Comparison of ENCODE assay signal across 1 cellular context in the genomic region with DNA sequence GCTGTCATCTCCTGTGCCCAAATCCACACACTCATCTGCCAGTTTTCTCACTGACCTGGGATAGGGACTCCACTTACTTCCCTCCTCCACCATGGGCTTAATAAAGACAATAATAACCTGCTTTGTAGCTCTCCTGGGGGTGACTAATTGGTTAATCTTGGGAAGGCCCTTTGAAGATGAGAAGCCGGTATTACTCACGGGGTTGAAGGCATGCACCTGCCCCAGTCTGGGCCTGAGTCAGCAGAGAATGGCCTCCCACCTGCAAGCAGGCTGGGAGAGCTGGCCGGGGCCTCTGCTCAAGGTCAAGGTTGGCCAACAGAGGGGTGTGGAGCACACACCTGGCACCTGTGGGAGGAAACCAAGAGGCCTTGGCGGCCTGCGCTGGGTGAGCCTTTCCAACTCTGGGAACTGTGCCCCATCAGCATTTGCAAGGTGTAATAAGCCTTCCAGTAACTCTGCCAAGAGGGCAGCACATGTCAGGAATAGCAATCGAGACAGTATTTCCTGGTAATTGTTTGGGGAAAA.
TF ChIP-seq lines count a peak whose summit lies in the region.

No MANE protein-coding gene starts in this region.

TF ChIP-seq in HepG2, 621 proteins besides CTCF, POLR2A, EP300 and RAD21 (continued from another document and continues in another):
- TF ChIP-seq, protein P1, sequence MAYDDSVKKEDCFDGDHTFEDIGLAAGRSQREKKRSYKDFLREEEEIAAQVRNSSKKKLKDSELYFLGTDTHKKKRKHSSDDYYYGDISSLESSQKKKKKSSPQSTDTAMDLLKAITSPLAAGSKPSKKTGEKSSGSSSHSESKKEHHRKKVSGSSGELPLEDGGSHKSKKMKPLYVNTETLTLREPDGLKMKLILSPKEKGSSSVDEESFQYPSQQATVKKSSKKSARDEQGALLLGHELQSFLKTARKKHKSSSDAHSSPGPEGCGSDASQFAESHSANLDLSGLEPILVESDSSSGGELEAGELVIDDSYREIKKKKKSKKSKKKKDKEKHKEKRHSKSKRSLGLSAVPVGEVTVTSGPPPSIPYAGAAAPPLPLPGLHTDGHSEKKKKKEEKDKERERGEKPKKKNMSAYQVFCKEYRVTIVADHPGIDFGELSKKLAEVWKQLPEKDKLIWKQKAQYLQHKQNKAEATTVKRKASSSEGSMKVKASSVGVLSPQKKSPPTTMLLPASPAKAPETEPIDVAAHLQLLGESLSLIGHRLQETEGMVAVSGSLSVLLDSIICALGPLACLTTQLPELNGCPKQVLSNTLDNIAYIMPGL (CRISPR knock-in tag; IDR thresholded peaks at IDR 0.05; ENCODE audit: borderline replicate concordance in 1 of 2, low read depth in 1 of 2): 0 out of 4 replicates have a peak, but pooled peaks of 1 of the 2 experiments have one; percentile 23
- TF ChIP-seq MED1 (CRISPR knock-in tag; IDR thresholded peaks at IDR 0.05) (peak; percentile 77), ZNF619 (CRISPR knock-in tag; IDR thresholded peaks at IDR 0.05) (no peak), ERF (CRISPR knock-in tag; IDR thresholded peaks at IDR 0.05) (no peak), ZSCAN12 (CRISPR knock-in tag; IDR thresholded peaks at IDR 0.05) (no peak), ZNF775 (CRISPR knock-in tag; IDR thresholded peaks at IDR 0.05; ENCODE audit: borderline replicate concordance) (no peak), REXO4 (CRISPR knock-in tag; IDR thresholded peaks at IDR 0.05; ENCODE audit: borderline replicate concordance) (no peak), NR2F2 (IDR thresholded peaks at IDR 0.05; ENCODE audit: borderline replicate concordance, low read depth) (no peak), NFIC (IDR thresholded peaks at IDR 0.05; ENCODE audit: low read length) (no peak), NR2F1 (CRISPR knock-in tag; IDR thresholded peaks at IDR 0.05) (no peak), ZNF749 (CRISPR knock-in tag; IDR thresholded peaks at IDR 0.05; ENCODE audit: borderline replicate concordance) (no peak), ZNF879 (CRISPR knock-in tag; IDR thresholded peaks at IDR 0.05) (no peak), ELF4 (CRISPR knock-in tag; IDR thresholded peaks at IDR 0.05; ENCODE audit: borderline replicate concordance) (no peak), FOXP1 (IDR thresholded peaks at IDR 0.05) (no peak), FOXP1 (CRISPR knock-in tag; IDR thresholded peaks at IDR 0.05) (no peak), NFRKB (IDR thresholded peaks at IDR 0.05) (no peak), ZNF841 (CRISPR knock-in tag; IDR thresholded peaks at IDR 0.05; ENCODE audit: borderline replicate concordance) (no peak), KDM6A (CRISPR knock-in tag; IDR thresholded peaks at IDR 0.05; ENCODE audit: low read depth) (no peak), CREB1 (IDR thresholded peaks at IDR 0.05) (no peak), CREB1 (CRISPR knock-in tag; IDR thresholded peaks at IDR 0.05) (no peak), SMARCC2 (IDR thresholded peaks at IDR 0.05) (no peak), EHMT2 (IDR thresholded peaks at IDR 0.05; ENCODE audit: borderline replicate concordance, low read depth, low read length) (no peak), RBFOX2 (IDR thresholded peaks at IDR 0.05; ENCODE audit: low read depth, low read length) (no peak), TSC22D2 (CRISPR knock-in tag; IDR thresholded peaks at IDR 0.05; ENCODE audit: borderline replicate concordance) (no peak), ZNF850 (CRISPR knock-in tag; conservative IDR thresholded peaks at IDR 0.05) (no peak), MEIS2 (CRISPR knock-in tag; IDR thresholded peaks at IDR 0.05) (no peak), ZNF510 (CRISPR knock-in tag; IDR thresholded peaks at IDR 0.05; ENCODE audit: low read depth) (no peak), YEATS4 (CRISPR knock-in tag; IDR thresholded peaks at IDR 0.05; ENCODE audit: borderline replicate concordance) (no peak), ZNF614 (CRISPR knock-in tag; IDR thresholded peaks at IDR 0.05; ENCODE audit: borderline replicate concordance) (no peak), TBX2 (CRISPR knock-in tag; IDR thresholded peaks at IDR 0.05; ENCODE audit: borderline replicate concordance) (peak; percentile 53; the same call in 1 of the 2 replicates), HCFC1 (IDR thresholded peaks at IDR 0.05; ENCODE audit: low read depth, low read length) (no peak), ZNF549 (CRISPR knock-in tag; IDR thresholded peaks at IDR 0.05) (no peak), FLYWCH1 (CRISPR knock-in tag; IDR thresholded peaks at IDR 0.05) (no peak), CHD2 (IDR thresholded peaks at IDR 0.05; ENCODE audit: low read depth, low read length) (no peak)
- TF ChIP-seq, protein P2, sequence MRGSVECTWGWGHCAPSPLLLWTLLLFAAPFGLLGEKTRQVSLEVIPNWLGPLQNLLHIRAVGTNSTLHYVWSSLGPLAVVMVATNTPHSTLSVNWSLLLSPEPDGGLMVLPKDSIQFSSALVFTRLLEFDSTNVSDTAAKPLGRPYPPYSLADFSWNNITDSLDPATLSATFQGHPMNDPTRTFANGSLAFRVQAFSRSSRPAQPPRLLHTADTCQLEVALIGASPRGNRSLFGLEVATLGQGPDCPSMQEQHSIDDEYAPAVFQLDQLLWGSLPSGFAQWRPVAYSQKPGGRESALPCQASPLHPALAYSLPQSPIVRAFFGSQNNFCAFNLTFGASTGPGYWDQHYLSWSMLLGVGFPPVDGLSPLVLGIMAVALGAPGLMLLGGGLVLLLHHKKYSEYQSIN (CRISPR knock-in tag; IDR thresholded peaks at IDR 0.05; ENCODE audit: borderline replicate concordance): no peak
- TF ChIP-seq, protein P3, sequence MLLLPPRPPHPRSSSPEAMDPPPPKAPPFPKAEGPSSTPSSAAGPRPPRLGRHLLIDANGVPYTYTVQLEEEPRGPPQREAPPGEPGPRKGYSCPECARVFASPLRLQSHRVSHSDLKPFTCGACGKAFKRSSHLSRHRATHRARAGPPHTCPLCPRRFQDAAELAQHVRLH (CRISPR knock-in tag; IDR thresholded peaks at IDR 0.05; ENCODE audit: borderline replicate concordance, low read depth): no peak
- TF ChIP-seq, protein P4, sequence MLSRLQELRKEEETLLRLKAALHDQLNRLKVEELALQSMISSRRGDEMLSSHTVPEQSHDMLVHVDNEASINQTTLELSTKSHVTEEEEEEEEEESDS (CRISPR knock-in tag; IDR thresholded peaks at IDR 0.05; ENCODE audit: borderline replicate concordance): no peak
- TF ChIP-seq, protein P5, sequence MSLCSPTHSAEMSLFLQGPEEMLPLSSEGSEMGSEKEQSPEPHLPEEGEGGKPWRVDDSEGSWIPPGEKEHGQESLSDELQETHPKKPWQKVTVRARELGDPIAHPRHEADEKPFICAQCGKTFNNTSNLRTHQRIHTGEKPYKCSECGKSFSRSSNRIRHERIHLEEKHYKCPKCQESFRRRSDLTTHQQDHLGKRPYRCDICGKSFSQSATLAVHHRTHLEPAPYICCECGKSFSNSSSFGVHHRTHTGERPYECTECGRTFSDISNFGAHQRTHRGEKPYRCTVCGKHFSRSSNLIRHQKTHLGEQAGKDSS (CRISPR knock-in tag; IDR thresholded peaks at IDR 0.05; ENCODE audit: borderline replicate concordance, low read depth): no peak
- TF ChIP-seq, protein P6, sequence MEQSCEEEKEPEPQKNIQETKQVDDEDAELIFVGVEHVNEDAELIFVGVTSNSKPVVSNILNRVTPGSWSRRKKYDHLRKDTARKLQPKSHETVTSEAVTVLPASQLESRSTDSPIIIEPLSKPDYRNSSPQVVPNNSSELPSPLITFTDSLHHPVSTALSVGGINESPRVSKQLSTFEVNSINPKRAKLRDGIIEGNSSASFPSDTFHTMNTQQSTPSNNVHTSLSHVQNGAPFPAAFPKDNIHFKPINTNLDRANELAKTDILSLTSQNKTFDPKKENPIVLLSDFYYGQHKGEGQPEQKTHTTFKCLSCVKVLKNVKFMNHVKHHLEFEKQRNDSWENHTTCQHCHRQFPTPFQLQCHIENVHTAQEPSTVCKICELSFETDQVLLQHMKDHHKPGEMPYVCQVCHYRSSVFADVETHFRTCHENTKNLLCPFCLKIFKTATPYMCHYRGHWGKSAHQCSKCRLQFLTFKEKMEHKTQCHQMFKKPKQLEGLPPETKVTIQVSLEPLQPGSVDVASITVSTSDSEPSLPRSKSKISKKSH (CRISPR knock-in tag; IDR thresholded peaks at IDR 0.05; ENCODE audit: borderline replicate concordance): no peak
- TF ChIP-seq, protein P7, sequence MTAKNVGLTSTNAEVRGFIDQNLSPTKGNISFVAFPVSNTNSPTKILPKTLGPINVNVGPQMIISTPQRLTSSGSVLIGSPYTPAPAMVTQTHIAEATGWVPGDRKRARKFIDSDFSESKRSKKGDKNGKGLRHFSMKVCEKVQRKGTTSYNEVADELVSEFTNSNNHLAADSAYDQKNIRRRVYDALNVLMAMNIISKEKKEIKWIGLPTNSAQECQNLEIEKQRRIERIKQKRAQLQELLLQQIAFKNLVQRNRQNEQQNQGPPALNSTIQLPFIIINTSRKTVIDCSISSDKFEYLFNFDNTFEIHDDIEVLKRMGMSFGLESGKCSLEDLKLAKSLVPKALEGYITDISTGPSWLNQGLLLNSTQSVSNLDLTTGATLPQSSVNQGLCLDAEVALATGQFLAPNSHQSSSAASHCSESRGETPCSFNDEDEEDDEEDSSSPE (CRISPR knock-in tag; IDR thresholded peaks at IDR 0.05): no peak
- TF ChIP-seq, protein P8, sequence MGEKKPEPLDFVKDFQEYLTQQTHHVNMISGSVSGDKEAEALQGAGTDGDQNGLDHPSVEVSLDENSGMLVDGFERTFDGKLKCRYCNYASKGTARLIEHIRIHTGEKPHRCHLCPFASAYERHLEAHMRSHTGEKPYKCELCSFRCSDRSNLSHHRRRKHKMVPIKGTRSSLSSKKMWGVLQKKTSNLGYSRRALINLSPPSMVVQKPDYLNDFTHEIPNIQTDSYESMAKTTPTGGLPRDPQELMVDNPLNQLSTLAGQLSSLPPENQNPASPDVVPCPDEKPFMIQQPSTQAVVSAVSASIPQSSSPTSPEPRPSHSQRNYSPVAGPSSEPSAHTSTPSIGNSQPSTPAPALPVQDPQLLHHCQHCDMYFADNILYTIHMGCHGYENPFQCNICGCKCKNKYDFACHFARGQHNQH (CRISPR knock-in tag; IDR thresholded peaks at IDR 0.05): no peak
- TF ChIP-seq, protein P9, sequence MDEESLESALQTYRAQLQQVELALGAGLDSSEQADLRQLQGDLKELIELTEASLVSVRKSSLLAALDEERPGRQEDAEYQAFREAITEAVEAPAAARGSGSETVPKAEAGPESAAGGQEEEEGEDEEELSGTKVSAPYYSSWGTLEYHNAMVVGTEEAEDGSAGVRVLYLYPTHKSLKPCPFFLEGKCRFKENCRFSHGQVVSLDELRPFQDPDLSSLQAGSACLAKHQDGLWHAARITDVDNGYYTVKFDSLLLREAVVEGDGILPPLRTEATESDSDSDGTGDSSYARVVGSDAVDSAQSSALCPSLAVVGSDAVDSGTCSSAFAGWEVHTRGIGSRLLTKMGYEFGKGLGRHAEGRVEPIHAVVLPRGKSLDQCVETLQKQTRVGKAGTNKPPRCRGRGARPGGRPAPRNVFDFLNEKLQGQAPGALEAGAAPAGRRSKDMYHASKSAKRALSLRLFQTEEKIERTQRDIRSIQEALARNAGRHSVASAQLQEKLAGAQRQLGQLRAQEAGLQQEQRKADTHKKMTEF (CRISPR knock-in tag; IDR thresholded peaks at IDR 0.05): peak; percentile 38; the same call in 1 of the 2 replicates
- TF ChIP-seq, protein P10, sequence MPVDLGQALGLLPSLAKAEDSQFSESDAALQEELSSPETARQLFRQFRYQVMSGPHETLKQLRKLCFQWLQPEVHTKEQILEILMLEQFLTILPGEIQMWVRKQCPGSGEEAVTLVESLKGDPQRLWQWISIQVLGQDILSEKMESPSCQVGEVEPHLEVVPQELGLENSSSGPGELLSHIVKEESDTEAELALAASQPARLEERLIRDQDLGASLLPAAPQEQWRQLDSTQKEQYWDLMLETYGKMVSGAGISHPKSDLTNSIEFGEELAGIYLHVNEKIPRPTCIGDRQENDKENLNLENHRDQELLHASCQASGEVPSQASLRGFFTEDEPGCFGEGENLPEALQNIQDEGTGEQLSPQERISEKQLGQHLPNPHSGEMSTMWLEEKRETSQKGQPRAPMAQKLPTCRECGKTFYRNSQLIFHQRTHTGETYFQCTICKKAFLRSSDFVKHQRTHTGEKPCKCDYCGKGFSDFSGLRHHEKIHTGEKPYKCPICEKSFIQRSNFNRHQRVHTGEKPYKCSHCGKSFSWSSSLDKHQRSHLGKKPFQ (CRISPR knock-in tag; IDR thresholded peaks at IDR 0.05; ENCODE audit: insufficient replicate concordance): no peak
- TF ChIP-seq, protein P11, sequence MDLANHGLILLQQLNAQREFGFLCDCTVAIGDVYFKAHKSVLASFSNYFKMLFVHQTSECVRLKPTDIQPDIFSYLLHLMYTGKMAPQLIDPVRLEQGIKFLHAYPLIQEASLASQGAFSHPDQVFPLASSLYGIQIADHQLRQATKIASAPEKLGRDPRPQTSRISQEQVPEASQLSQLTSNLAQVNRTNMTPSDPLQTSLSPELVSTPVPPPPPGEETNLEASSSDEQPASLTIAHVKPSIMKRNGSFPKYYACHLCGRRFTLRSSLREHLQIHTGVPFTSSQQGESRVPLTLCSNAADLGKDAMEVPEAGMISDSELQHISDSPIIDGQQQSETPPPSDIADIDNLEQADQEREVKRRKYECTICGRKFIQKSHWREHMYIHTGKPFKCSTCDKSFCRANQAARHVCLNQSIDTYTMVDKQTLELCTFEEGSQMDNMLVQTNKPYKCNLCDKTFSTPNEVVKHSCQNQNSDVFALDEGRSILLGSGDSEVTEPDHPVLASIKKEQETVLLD (CRISPR knock-in tag; IDR thresholded peaks at IDR 0.05; ENCODE audit: low read depth): no peak
- TF ChIP-seq, protein P12, sequence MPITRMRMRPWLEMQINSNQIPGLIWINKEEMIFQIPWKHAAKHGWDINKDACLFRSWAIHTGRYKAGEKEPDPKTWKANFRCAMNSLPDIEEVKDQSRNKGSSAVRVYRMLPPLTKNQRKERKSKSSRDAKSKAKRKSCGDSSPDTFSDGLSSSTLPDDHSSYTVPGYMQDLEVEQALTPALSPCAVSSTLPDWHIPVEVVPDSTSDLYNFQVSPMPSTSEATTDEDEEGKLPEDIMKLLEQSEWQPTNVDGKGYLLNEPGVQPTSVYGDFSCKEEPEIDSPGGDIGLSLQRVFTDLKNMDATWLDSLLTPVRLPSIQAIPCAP (CRISPR knock-in tag; IDR thresholded peaks at IDR 0.05; ENCODE audit: low read depth): no peak
